In the genomic region with DNA sequence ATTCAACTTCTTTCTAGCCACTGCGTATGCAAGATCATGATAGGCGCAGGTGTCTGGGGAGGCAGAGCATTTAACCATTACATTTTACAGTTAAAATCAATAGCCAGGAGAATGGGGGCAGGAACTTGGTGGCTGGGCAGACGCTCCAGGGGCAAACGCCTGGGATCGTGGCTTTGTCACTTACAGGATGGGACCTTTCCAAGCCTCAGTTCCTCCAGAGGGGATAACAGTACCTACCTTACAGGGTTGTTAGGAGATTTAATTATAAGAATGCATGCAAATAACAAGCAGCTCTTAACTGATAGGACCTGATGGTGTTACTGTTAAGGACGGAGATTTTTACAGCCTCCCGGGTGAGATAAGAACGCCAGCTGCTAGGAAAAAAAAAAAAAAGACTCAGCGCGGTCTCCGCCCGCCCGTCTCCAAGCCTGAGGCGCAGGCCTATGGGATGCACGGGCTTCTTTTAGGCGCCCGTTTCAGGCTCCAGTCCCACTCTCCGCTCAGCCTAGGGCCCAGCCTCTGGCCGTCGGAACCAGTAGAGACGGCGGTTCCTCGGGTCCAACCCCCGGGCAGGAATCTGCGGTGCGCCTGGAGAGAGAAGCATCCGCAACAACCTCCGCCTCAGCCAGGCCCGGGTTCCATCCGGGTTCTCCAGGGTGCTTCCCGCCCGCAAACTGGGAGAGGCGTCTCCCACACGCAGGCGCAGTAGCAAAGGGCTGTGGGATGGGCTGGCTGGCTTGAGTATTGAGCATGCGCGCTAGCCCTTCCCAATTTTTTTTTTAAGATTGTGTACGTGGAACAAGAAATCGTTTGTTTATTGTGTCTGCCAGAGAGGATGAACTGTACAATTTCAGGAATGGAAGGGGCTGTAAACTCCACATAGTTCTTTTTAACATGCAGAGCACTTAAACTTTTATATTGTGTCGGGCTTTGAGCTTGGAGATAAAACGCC, we compare ENCODE assay signal across 8 cellular contexts.
DNase-seq lines count a peak whose midpoint lies in the region; ATAC-seq and TF ChIP-seq lines count a peak whose summit lies in the region.

TSS of gene FAM200C (minus strand) at position 653 of the 952 bp plus-strand sequence. CDS start 4,564 bp downstream, outside the sequence.

- in situ Hi-C loops in astrocyte of the spinal cord (cut with HindIII; ENCODE audit: low sequenced_read_pairs), result no loop called here

- ATAC-seq in GM18519 (IDR thresholded peaks at IDR 0.05; ENCODE audit: low FRiP score, unreplicated experiment) (peak; percentile 58), HG03039 (IDR thresholded peaks at IDR 0.05; ENCODE audit: unreplicated experiment) (peak; percentile 88)

- peak within 1 kb of the TSS; percentile 90 for H3K27ac ChIP-seq in 22Rv1

- DNase-seq in NCI-H2029 treated with DMSO at 0.1 percent for 48 hours (lab: John Stamatoyannopoulos, UW) (peak; percentile 89), T-helper 9 cell (peak; percentile 43), astrocyte of the spinal cord (ENCODE audit: low read depth, low spot score) (peak; percentile 94), hypothalamus (lab: John Stamatoyannopoulos, UW) (peak; percentile 56 to 97 (median 85)), retinal pigment epithelial cell (ENCODE audit: low read depth) (peak; percentile 63)

- H3K4me3 ChIP-seq in astrocyte of the spinal cord (ENCODE audit: low read depth, low read length) (peak within 1 kb of the TSS; percentile 57), retinal pigment epithelial cell (ENCODE audit: low read length) (peak within 1 kb of the TSS; percentile 82)

- TF ChIP-seq CTCF in 22Rv1 (IDR thresholded peaks at IDR 0.05) (no peak), astrocyte of the spinal cord (IDR thresholded peaks at IDR 0.05; ENCODE audit: low read depth, low read length) (no peak), retinal pigment epithelial cell (conservative IDR thresholded peaks at IDR 0.05; ENCODE audit: low read depth, low read length) (no peak)

Comparison
In these comparisons a context has a peak if more than half of its experiments do, and no peak if none do; other contexts are left out.
1. Peak in every context shown above with its lines: DNase-seq, ATAC-seq, H3K4me3 ChIP-seq and H3K27ac ChIP-seq.
2. DNase-seq: peak in every context shown above with its lines; median percentile 94 in astrocyte of the spinal cord; 89 in NCI-H2029 treated with DMSO at 0.1 percent for 48 hours; 85 in hypothalamus; 63 in retinal pigment epithelial cell; 43 in T-helper 9 cell.